In genomic region chr6:125191916-125192609, GRCh38 we compare ENCODE assay signal across 7 cellular contexts. TPM values are rescaled to one million over a fixed set of nuclear protein-coding genes. Genes with fewer than 3 reads are reported as not detected.
DNase-seq lines count a peak whose midpoint lies in the region; ATAC-seq and TF ChIP-seq lines count a peak whose summit lies in the region.

No MANE protein-coding gene starts in this region.

- H3K27ac ChIP-seq in GM23338 (ENCODE audit: low read depth) = no peak overlapping the region

- H3F3A ChIP-seq in GM23338 (replicated peaks; ENCODE audit: low read depth) = no peaks in the 10 kb centered on the region

- no peaks in the 10 kb centered on the region for H3K27me3 Mint-ChIP-seq in GM23338 (ENCODE audit: insufficient read depth, low read depth, poor library complexity)
- H3K27me3 Mint-ChIP-seq in activated naive CD8-positive, alpha-beta T cell treated with anti-CD3 and anti-CD28 coated beads, Interleukin-2, amount 50 U/mL, for 24 hours = no peaks in the 10 kb centered on the region

- H3K4me3 Mint-ChIP-seq in GM23338 = no peak overlapping the region
- H3K4me3 Mint-ChIP-seq in activated naive CD8-positive, alpha-beta T cell treated with anti-CD3 and anti-CD28 coated beads, Interleukin-2, amount 50 U/mL, for 24 hours = no peak overlapping the region

- H3K4me1 Mint-ChIP-seq in GM23338 = peaks cover 16% of the 10 kb centered on the region
- no peaks in the 10 kb centered on the region for H3K4me1 Mint-ChIP-seq in activated naive CD8-positive, alpha-beta T cell treated with anti-CD3 and anti-CD28 coated beads, Interleukin-2, amount 50 U/mL, for 24 hours

- H3K27me3 ChIP-seq in GM23338 (ENCODE audit: insufficient read depth) = no peaks in the 10 kb centered on the region

- H3K4me3 ChIP-seq in GM12865 (ENCODE audit: low read depth, low read length) (no peak overlapping the region), GM23338 (no peak overlapping the region)

- no peaks in the 10 kb centered on the region for H3K36me3 Mint-ChIP-seq in GM23338 (ENCODE audit: low read depth)
- no peaks in the 10 kb centered on the region for H3K36me3 Mint-ChIP-seq in activated naive CD8-positive, alpha-beta T cell treated with anti-CD3 and anti-CD28 coated beads, Interleukin-2, amount 50 U/mL, for 24 hours (ENCODE audit: low read depth)

- no peaks in the 10 kb centered on the region for H3K9me2 ChIP-seq in GM23338 (ENCODE audit: insufficient read depth)

- no peaks in the 10 kb centered on the region for H3K79me2 ChIP-seq in GM23338 (replicated peaks; ENCODE audit: insufficient read depth)

- TF ChIP-seq CTCF in GM12865 (IDR thresholded peaks at IDR 0.05; ENCODE audit: insufficient read depth, low read depth, low read length, missing control alignments) (peak; percentile 78), GM23338 (conservative IDR thresholded peaks at IDR 0.05; ENCODE audit: low read depth in 2 of 2) (peak; percentile 78 to 82)

- H3K4me2 ChIP-seq in GM23338 = no peak overlapping the region

- ATAC-seq in GM23338 = peak; percentile 91
- peak; percentile 91 for ATAC-seq in SK-N-SH treated with all-trans-retinoic acid at 6 μM for 48 hours
- peak; percentile 92 for ATAC-seq in activated naive CD8-positive, alpha-beta T cell treated with anti-CD3 and anti-CD28 coated beads, Interleukin-2, amount 50 U/mL, for 24 hours

- no peak overlapping the region for H2AFZ ChIP-seq in GM23338

- no peaks in the 10 kb centered on the region for H3K36me3 ChIP-seq in GM23338 (ENCODE audit: insufficient read depth)

- H3K27ac Mint-ChIP-seq in GM23338 = no peak overlapping the region
- no peak overlapping the region for H3K27ac Mint-ChIP-seq in activated naive CD8-positive, alpha-beta T cell treated with anti-CD3 and anti-CD28 coated beads, Interleukin-2, amount 50 U/mL, for 24 hours

- no peaks in the 10 kb centered on the region for H4K20me1 ChIP-seq in GM23338 (replicated peaks; ENCODE audit: insufficient read depth)

- H3K4me1 ChIP-seq in GM23338 (ENCODE audit: insufficient read depth) = no peaks in the 10 kb centered on the region; the same call in 1 of the 2 replicates

- no peaks in the 10 kb centered on the region for H3K9me3 Mint-ChIP-seq in GM23338
- H3K9me3 Mint-ChIP-seq in activated naive CD8-positive, alpha-beta T cell treated with anti-CD3 and anti-CD28 coated beads, Interleukin-2, amount 50 U/mL, for 24 hours = no peaks in the 10 kb centered on the region

- peak; percentile 74 for DNase-seq in GM12865 (ENCODE audit: low read depth)
- peak; percentile 89 for DNase-seq in GM23338 (ENCODE audit: low spot score)
- DNase-seq in KBM-7 = peak; percentile 76
- DNase-seq in activated naive CD8-positive, alpha-beta T cell treated with anti-CD3 and anti-CD28 coated beads, Interleukin-2, amount 50 U/mL, for 24 hours = peak; percentile 45
- peak; percentile 59 for DNase-seq in iPS DF 19.7 (ENCODE audit: low read depth, low spot score)
- DNase-seq in stimulated activated CD4-positive, alpha-beta T cell treated with anti-CD3 and anti-CD28 coated beads, Interleukin-12 subunit alpha, Interleukin-12 subunit beta, amount 100 ng/mL, for 48 hours (ENCODE audit: low read depth in 2 of 3, low spot score in 1 of 3) = peak; percentile 45 to 48 (median 46)

- in situ Hi-C loops in KBM-7 (cut with MboI; ENCODE audit: low pct_unique_long_range_greater_than_20kb, low sequenced_read_pairs) = no loop called here

TF ChIP-seq in GM23338, 12 proteins besides CTCF, POLR2A, EP300 and RAD21:
- TF ChIP-seq CREB1 (CRISPR knock-in tag; IDR thresholded peaks at IDR 0.05; ENCODE audit: low read depth) (0 out of 2 replicates have a peak, but pooled peaks have one; percentile 7), NANOG (IDR thresholded peaks at IDR 0.05; ENCODE audit: borderline replicate concordance) (no peak), JUNB (IDR thresholded peaks at IDR 0.05; ENCODE audit: unreplicated experiment) (no peak), STAT1 (IDR thresholded peaks at IDR 0.05; ENCODE audit: unreplicated experiment) (no peak), ZNF331 (CRISPR knock-in tag; IDR thresholded peaks at IDR 0.05; ENCODE audit: low read depth) (no peak)
- TF ChIP-seq, protein P1, sequence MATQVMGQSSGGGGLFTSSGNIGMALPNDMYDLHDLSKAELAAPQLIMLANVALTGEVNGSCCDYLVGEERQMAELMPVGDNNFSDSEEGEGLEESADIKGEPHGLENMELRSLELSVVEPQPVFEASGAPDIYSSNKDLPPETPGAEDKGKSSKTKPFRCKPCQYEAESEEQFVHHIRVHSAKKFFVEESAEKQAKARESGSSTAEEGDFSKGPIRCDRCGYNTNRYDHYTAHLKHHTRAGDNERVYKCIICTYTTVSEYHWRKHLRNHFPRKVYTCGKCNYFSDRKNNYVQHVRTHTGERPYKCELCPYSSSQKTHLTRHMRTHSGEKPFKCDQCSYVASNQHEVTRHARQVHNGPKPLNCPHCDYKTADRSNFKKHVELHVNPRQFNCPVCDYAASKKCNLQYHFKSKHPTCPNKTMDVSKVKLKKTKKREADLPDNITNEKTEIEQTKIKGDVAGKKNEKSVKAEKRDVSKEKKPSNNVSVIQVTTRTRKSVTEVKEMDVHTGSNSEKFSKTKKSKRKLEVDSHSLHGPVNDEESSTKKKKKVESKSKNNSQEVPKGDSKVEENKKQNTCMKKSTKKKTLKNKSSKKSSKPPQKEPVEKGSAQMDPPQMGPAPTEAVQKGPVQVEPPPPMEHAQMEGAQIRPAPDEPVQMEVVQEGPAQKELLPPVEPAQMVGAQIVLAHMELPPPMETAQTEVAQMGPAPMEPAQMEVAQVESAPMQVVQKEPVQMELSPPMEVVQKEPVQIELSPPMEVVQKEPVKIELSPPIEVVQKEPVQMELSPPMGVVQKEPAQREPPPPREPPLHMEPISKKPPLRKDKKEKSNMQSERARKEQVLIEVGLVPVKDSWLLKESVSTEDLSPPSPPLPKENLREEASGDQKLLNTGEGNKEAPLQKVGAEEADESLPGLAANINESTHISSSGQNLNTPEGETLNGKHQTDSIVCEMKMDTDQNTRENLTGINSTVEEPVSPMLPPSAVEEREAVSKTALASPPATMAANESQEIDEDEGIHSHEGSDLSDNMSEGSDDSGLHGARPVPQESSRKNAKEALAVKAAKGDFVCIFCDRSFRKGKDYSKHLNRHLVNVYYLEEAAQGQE (IDR thresholded peaks at IDR 0.05; ENCODE audit: unreplicated experiment) = no peak

TF ChIP-seq in SK-N-SH treated with all-trans-retinoic acid at 6 μM for 48 hours, 23 proteins besides CTCF, POLR2A, EP300 and RAD21:
- no peak for TF ChIP-seq ARNTL (CRISPR knock-in tag; IDR thresholded peaks at IDR 0.05; ENCODE audit: borderline replicate concordance, low read depth)
- no peak for TF ChIP-seq PATZ1 (CRISPR knock-in tag; IDR thresholded peaks at IDR 0.05; ENCODE audit: borderline replicate concordance)
- TF ChIP-seq GLIS3 (CRISPR knock-in tag; IDR thresholded peaks at IDR 0.05) = no peak
- no peak for TF ChIP-seq ISL1 (CRISPR knock-in tag; IDR thresholded peaks at IDR 0.05)
- TF ChIP-seq TOX (CRISPR knock-in tag; IDR thresholded peaks at IDR 0.05; ENCODE audit: borderline replicate concordance) = no peak
- TF ChIP-seq, protein P2, sequence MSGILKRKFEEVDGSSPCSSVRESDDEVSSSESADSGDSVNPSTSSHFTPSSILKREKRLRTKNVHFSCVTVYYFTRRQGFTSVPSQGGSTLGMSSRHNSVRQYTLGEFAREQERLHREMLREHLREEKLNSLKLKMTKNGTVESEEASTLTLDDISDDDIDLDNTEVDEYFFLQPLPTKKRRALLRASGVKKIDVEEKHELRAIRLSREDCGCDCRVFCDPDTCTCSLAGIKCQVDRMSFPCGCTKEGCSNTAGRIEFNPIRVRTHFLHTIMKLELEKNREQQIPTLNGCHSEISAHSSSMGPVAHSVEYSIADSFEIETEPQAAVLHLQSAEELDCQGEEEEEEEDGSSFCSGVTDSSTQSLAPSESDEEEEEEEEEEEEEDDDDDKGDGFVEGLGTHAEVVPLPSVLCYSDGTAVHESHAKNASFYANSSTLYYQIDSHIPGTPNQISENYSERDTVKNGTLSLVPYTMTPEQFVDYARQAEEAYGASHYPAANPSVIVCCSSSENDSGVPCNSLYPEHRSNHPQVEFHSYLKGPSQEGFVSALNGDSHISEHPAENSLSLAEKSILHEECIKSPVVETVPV (CRISPR knock-in tag; IDR thresholded peaks at IDR 0.05) = no peak
- TF ChIP-seq RARB (CRISPR knock-in tag; IDR thresholded peaks at IDR 0.05) = no peak
- no peak for TF ChIP-seq CSDC2 (CRISPR knock-in tag; IDR thresholded peaks at IDR 0.05)
- no peak for TF ChIP-seq TCF4 (CRISPR knock-in tag; IDR thresholded peaks at IDR 0.05; ENCODE audit: borderline replicate concordance)
- no peak for TF ChIP-seq ZFP3 (CRISPR knock-in tag; IDR thresholded peaks at IDR 0.05)
- no peak for TF ChIP-seq ZFP30 (CRISPR knock-in tag; IDR thresholded peaks at IDR 0.05)

RNA-seq across cellular contexts. Expression of gene TPD52L1, which starts 38.5 kb away (rescaled TPM):
- total RNA-seq in GM23338 (2014; rRNA removed; shearing (Covaris generic)) = 13.5 and 22.8 TPM in 2 replicates
- 18.5 and 24.0 TPM in 2 replicates for polyA plus RNA-seq in GM23338 (2016; fragmentation: Nextera tagmentation; extraction: Ambion mirVana)
